10 cellular contexts compared by ENCODE assay signal in genomic region chr15:74188216-74188615, GRCh38. TPM values are rescaled to one million over a fixed set of nuclear protein-coding genes. Genes with fewer than 3 reads are reported as not detected.
"Had no signal": no experiment of that assay in that cellular context is flagged by ENCODE, and none has a peak within 500 bp of the region (broad histone marks: within the 10 kb centered on the region; RNA-seq: fewer than 3 reads in every experiment).

No MANE protein-coding gene starts in this region.

- DNase-seq: GM23248, GOT3, H9, HCEC 1CT, KBM-7 had no signal

- H3K9ac ChIP-seq: GM23248 had no signal

- H3K4me3 ChIP-seq: GM23248 had no signal

- ATAC-seq: HepG2 had no signal

- H2AFZ ChIP-seq: GM23248 had no signal

- H3K27ac ChIP-seq: GM23248, HL-60 had no signal

- FAIRE-seq: H54, HepG2 had no signal

RNA-seq across cellular contexts. Expression of gene STRA6, which starts 14.4 kb away (rescaled TPM):
- total RNA-seq: GM23248, HT1080 had no signal
- polyA plus RNA-seq: GM23248, IgD-negative memory B cell had no signal

RNA-seq across cellular contexts. Expression of gene ISLR, which starts 14.7 kb away (rescaled TPM):
- total RNA-seq: HepG2 had no signal
- polyA plus RNA-seq: HepG2, IgD-negative memory B cell had no signal

RNA-seq across cellular contexts. Expression of gene CCDC33, which starts 47.9 kb away (rescaled TPM):
- total RNA-seq: GM23248, HepG2, HT1080 had no signal
- polyA plus RNA-seq: GM23248, IgD-negative memory B cell had no signal

RNA-seq across cellular contexts. Expression of gene ISLR2, which starts 57.8 kb away (rescaled TPM):
- total RNA-seq: GM23248, HepG2, HT1080 had no signal
- polyA plus RNA-seq: HepG2, IgD-negative memory B cell had no signal
